Comparison of ENCODE assay signal across 17 cellular contexts in genomic region chr2:238636269-238637073, GRCh38.
DNase-seq lines count a peak whose midpoint lies in the region; ATAC-seq, FAIRE-seq and TF ChIP-seq lines count a peak whose summit lies in the region.
"Had no signal": no experiment of that assay in that cellular context is flagged by ENCODE, and none has a peak within 500 bp of the region (broad histone marks: within the 10 kb centered on the region; RNA-seq: fewer than 3 reads in every experiment).

No MANE protein-coding gene starts in this region.

- H3K56ac ChIP-seq in H9 (ENCODE audit: insufficient read length, low read depth, low read length), result no peak overlapping the region
- no peak overlapping the region for H3K56ac ChIP-seq in mesendoderm (ENCODE audit: low read length)

- BruUV-seq in A673 (replicated peaks; lab: Mats Ljungman, UMichigan), result no TSS peak

- no peak overlapping the region for H3K9ac ChIP-seq in H9 (ENCODE audit: extremely low read depth, insufficient read length, low read length)
- H3K9ac ChIP-seq in astrocyte (ENCODE audit: low read length), result no peak overlapping the region
- no peak overlapping the region for H3K9ac ChIP-seq in mesendoderm (ENCODE audit: low read length)

- no peaks in the 10 kb centered on the region for H3K9me3 Mint-ChIP-seq in H9
- no peaks in the 10 kb centered on the region for H3K9me3 Mint-ChIP-seq in astrocyte (ENCODE audit: unreplicated experiment)
- H3K9me3 Mint-ChIP-seq: activated T-cell treated with anti-CD3 and anti-CD28 coated beads, Interleukin-2, amount 50 U/mL, for 72 hours had no signal

- H3K36me3 Mint-ChIP-seq in H9 (ENCODE audit: insufficient read depth in 1 of 3, low read depth in 3 of 3) (no peaks in the 10 kb centered on the region), astrocyte (ENCODE audit: low read depth, unreplicated experiment) (no peaks in the 10 kb centered on the region)

- POLR2A ChIA-PET in A673 (lab: Charles Lee; ENCODE audit: low non-redundant PET), result no interaction called here

- no peak overlapping the region for H3T11ph ChIP-seq in H9 (ENCODE audit: low read length)

- no peaks in the 10 kb centered on the region for H3K23me2 ChIP-seq in H9 (ENCODE audit: insufficient read length, low read depth, low read length, poor library complexity, severe bottlenecking)

- H3K4me3 Mint-ChIP-seq in H9 (no peak overlapping the region), astrocyte (ENCODE audit: unreplicated experiment) (no peak overlapping the region)
- H3K4me3 Mint-ChIP-seq: activated T-cell treated with anti-CD3 and anti-CD28 coated beads, Interleukin-2, amount 50 U/mL, for 72 hours had no signal

- intact Hi-C loops in A673 (cut with micrococcal nuclease; ENCODE audit: unreplicated experiment), result no loop called here

- H3K27me3 Mint-ChIP-seq in H9 (ENCODE audit: low read depth), result peaks cover 14% of the 10 kb centered on the region
- peaks cover 24% of the 10 kb centered on the region for H3K27me3 Mint-ChIP-seq in astrocyte (ENCODE audit: low read depth, unreplicated experiment)

- DNase-seq in A673 (ENCODE audit: low spot score) (peak; percentile 18), H9 (no peak), astrocyte (ENCODE audit: low read depth) (peak; percentile 39), mesendoderm (peak; percentile 7), GM20000 (ENCODE audit: low spot score) (no peak), NOMO-1 (lab: John Stamatoyannopoulos, UW; ENCODE audit: unreplicated experiment in 2 of 2) (no peak)
- no peak for DNase-seq in stimulated activated naive CD4-positive, alpha-beta T cell treated with Interleukin-2 at 50 U/mL for 16 hours (lab: John Stamatoyannopoulos, UW)
- DNase-seq: activated T-cell treated with anti-CD3 and anti-CD28 coated beads, Interleukin-2, amount 50 U/mL, for 72 hours; aorta; BE2C; effector CD8-positive, alpha-beta T cell; heart left ventricle; left cardiac atrium; NCI-H2171 treated with DMSO at 0.1 percent for 48 hours had no signal

- no peak overlapping the region for H2AK5ac ChIP-seq in H9 (ENCODE audit: insufficient read length, low read length)
- H2AK5ac ChIP-seq in mesendoderm (ENCODE audit: low read length), result no peak overlapping the region

- H4K5ac ChIP-seq in H9 (ENCODE audit: insufficient read length, low read depth, low read length) (no peak overlapping the region), mesendoderm (ENCODE audit: low read length) (no peak overlapping the region)

- no peak overlapping the region for H4K91ac ChIP-seq in H9 (ENCODE audit: insufficient read length, low read depth, low read length)

- H3K14ac ChIP-seq in H9 (ENCODE audit: insufficient read depth, low read length), result 0 out of 2 replicates have a peak overlapping the region, but pooled peaks have one; percentile 58

- no peak overlapping the region for H2BK5ac ChIP-seq in H9 (ENCODE audit: insufficient read length, low read length)
- no peak overlapping the region for H2BK5ac ChIP-seq in mesendoderm (ENCODE audit: low read length)

- H3K27ac ChIP-seq in A673 (ENCODE audit: low read depth, low read length, poor library complexity, severe bottlenecking) (no peak overlapping the region), H9 (ENCODE audit: insufficient read length, low read depth, low read length) (no peak overlapping the region), astrocyte (ENCODE audit: low read depth, low read length) (no peak overlapping the region), mesendoderm (ENCODE audit: low read depth, low read length) (no peak overlapping the region)
- H3K27ac ChIP-seq: heart left ventricle, spleen, thoracic aorta had no signal

- no peak overlapping the region for H3K18ac ChIP-seq in H9 (ENCODE audit: insufficient read length, low read depth, low read length)
- no peak overlapping the region for H3K18ac ChIP-seq in mesendoderm (ENCODE audit: low read length)

- no peaks in the 10 kb centered on the region for H3K79me1 ChIP-seq in H9 (ENCODE audit: insufficient read depth, low read depth, low read length, poor library complexity, severe bottlenecking)
- H3K79me1 ChIP-seq in mesendoderm (ENCODE audit: low read length), result no peaks in the 10 kb centered on the region

- H3K4me1 ChIP-seq in A673 (ENCODE audit: insufficient read depth, low read length, poor library complexity, severe bottlenecking), result no peaks in the 10 kb centered on the region
- no peaks in the 10 kb centered on the region for H3K4me1 ChIP-seq in H9 (ENCODE audit: insufficient read depth, low read length)
- no peaks in the 10 kb centered on the region for H3K4me1 ChIP-seq in astrocyte (ENCODE audit: insufficient read depth, low read length)
- no peaks in the 10 kb centered on the region for H3K4me1 ChIP-seq in mesendoderm (ENCODE audit: control insufficient read depth, low read depth, low read length)
- H3K4me1 ChIP-seq: BE2C, spleen had no signal

- H3K4me1 Mint-ChIP-seq in H9, result no peaks in the 10 kb centered on the region
- peaks cover 14% of the 10 kb centered on the region for H3K4me1 Mint-ChIP-seq in astrocyte (ENCODE audit: low read depth, unreplicated experiment)

- CTCF ChIA-PET in A673 (lab: Charles Lee), result no interaction called here

- H2BK20ac ChIP-seq in H9 (ENCODE audit: low read depth, low read length, poor library complexity, severe bottlenecking), result no peak overlapping the region

- no peak overlapping the region for H2BK120ac ChIP-seq in H9 (ENCODE audit: low read depth, low read length, poor library complexity, severe bottlenecking)
- no peak overlapping the region for H2BK120ac ChIP-seq in mesendoderm (ENCODE audit: low read depth, low read length)

- no peak overlapping the region for H3K27ac Mint-ChIP-seq in H9
- H3K27ac Mint-ChIP-seq in astrocyte (ENCODE audit: unreplicated experiment), result no peak overlapping the region
- H3K27ac Mint-ChIP-seq: activated T-cell treated with anti-CD3 and anti-CD28 coated beads, Interleukin-2, amount 50 U/mL, for 72 hours had no signal

- H3K79me2 ChIP-seq in H9 (ENCODE audit: insufficient read depth, low read length), result no peaks in the 10 kb centered on the region
- no peaks in the 10 kb centered on the region for H3K79me2 ChIP-seq in astrocyte (ENCODE audit: insufficient read depth, low read length)
- H3K79me2 ChIP-seq in mesendoderm (ENCODE audit: control insufficient read depth, insufficient read depth, low read length), result no peaks in the 10 kb centered on the region

- H3K4ac ChIP-seq in H9 (ENCODE audit: low read depth, low read length), result no peak overlapping the region
- H3K4ac ChIP-seq in mesendoderm (ENCODE audit: low read depth, low read length), result no peak overlapping the region

- H3K4me2 ChIP-seq in H9 (ENCODE audit: insufficient read depth, insufficient read length, low read length), result no peak overlapping the region
- H3K4me2 ChIP-seq in astrocyte (ENCODE audit: low read length), result no peak overlapping the region
- H3K4me2 ChIP-seq in mesendoderm (ENCODE audit: low read length), result no peak overlapping the region

- no peak overlapping the region for H2BK15ac ChIP-seq in H9 (ENCODE audit: low read depth, low read length)
- no peak overlapping the region for H2BK15ac ChIP-seq in mesendoderm (replicated peaks; ENCODE audit: low read depth)

- no peak for ATAC-seq in GM18861 (IDR thresholded peaks at IDR 0.05; ENCODE audit: unreplicated experiment)
- ATAC-seq: activated T-cell treated with anti-CD3 and anti-CD28 coated beads, Interleukin-2, amount 50 U/mL, for 72 hours; heart left ventricle; left cardiac atrium had no signal

- H2BK12ac ChIP-seq in H9 (ENCODE audit: insufficient read length, low read depth, low read length), result no peak overlapping the region

- no peak for FAIRE-seq in astrocyte (lab: Jason Lieb, UNC)

- WGBS in H9 (ENCODE audit: extremely low coverage, insufficient read length, low lambda C conversion rate), result no CpG with 5 or more reads among the region's 23 CpGs
- WGBS in mesendoderm (ENCODE audit: extremely low coverage, insufficient coverage, low lambda C conversion rate), result no CpG with 5 or more reads among the region's 23 CpGs

- no peak for TF ChIP-seq CTCF in A673 (conservative IDR thresholded peaks at IDR 0.05; ENCODE audit: low read depth, low read length)
- TF ChIP-seq CTCF in H9 (conservative IDR thresholded peaks at IDR 0.05), result no peak
- TF ChIP-seq CTCF in astrocyte (IDR thresholded peaks at IDR 0.05; ENCODE audit: insufficient read depth, low read depth, low read length), result no peak
- TF ChIP-seq CTCF in GM20000 (IDR thresholded peaks at IDR 0.05; ENCODE audit: extremely low read depth, missing control alignments), result no peak

- H4K8ac ChIP-seq in H9 (replicated peaks; ENCODE audit: insufficient read length, low read depth, low read length) (no peak overlapping the region), mesendoderm (ENCODE audit: low read depth, low read length) (no peak overlapping the region)

- H3K27me3 ChIP-seq in A673 (replicated peaks; ENCODE audit: insufficient read depth, low read depth, low read length, poor library complexity) (peaks cover 19% of the 10 kb centered on the region), H9 (ENCODE audit: insufficient read depth, low read length) (no peaks in the 10 kb centered on the region), astrocyte (ENCODE audit: insufficient read depth, low read length) (no peaks in the 10 kb centered on the region), mesendoderm (ENCODE audit: insufficient read depth, low read length, poor library complexity) (no peaks in the 10 kb centered on the region)
- H3K27me3 ChIP-seq: heart left ventricle had no signal

- no peak overlapping the region for H3K23ac ChIP-seq in H9 (ENCODE audit: insufficient read length, low read depth, low read length)
- H3K23ac ChIP-seq in mesendoderm (ENCODE audit: low read length), result no peak overlapping the region

- H3K9me3 ChIP-seq in A673 (ENCODE audit: low read depth, low read length, poor library complexity, severe bottlenecking), result no peaks in the 10 kb centered on the region
- no peaks in the 10 kb centered on the region for H3K9me3 ChIP-seq in H9 (ENCODE audit: control insufficient read depth, low read depth, low read length)
- H3K9me3 ChIP-seq in astrocyte (ENCODE audit: insufficient read depth, low read depth, low read length), result no peaks in the 10 kb centered on the region
- H3K9me3 ChIP-seq: BE2C, heart left ventricle, spleen, thoracic aorta had no signal

- H3K36me3 ChIP-seq in A673 (ENCODE audit: insufficient read depth, low read length, poor library complexity, severe bottlenecking) (no peaks in the 10 kb centered on the region), astrocyte (ENCODE audit: insufficient read depth, low read length) (no peaks in the 10 kb centered on the region), mesendoderm (ENCODE audit: control insufficient read depth, insufficient read depth, low read length) (no peaks in the 10 kb centered on the region)
- H3K36me3 ChIP-seq: BE2C, heart left ventricle, spleen, thoracic aorta had no signal

- H3K4me3 ChIP-seq in A673 (ENCODE audit: low read depth, low read length, poor library complexity, severe bottlenecking) (no peak overlapping the region), astrocyte (ENCODE audit: insufficient read depth, low read depth, low read length) (no peak overlapping the region), mesendoderm (ENCODE audit: low read length) (no peak overlapping the region)
- H3K4me3 ChIP-seq: heart left ventricle, spleen, thoracic aorta had no signal

- H4K20me1 ChIP-seq in H9 (ENCODE audit: control insufficient read depth, insufficient read depth, insufficient read length) (no peaks in the 10 kb centered on the region), astrocyte (ENCODE audit: insufficient read depth, low read length) (no peaks in the 10 kb centered on the region)

- H2AFZ ChIP-seq in H9 (ENCODE audit: low read length) (no peak overlapping the region), astrocyte (ENCODE audit: low read depth, low read length) (no peak overlapping the region)

Comparison
In these comparisons a context has a peak if more than half of its experiments do, and no peak if none do; other contexts are left out.
1. DNase-seq: peak in A673 (single experiment), astrocyte (single experiment) and mesendoderm (single experiment); none in H9 (single experiment), GM20000 (single experiment), stimulated activated naive CD4-positive, alpha-beta T cell treated with Interleukin-2 at 50 U/mL for 16 hours (single experiment) and NOMO-1 (0 of 2).